1 cellular context compared by ENCODE assay signal in genomic region chr2:120934891-120935338, GRCh38.
TF ChIP-seq lines count a peak whose summit lies in the region.

No MANE protein-coding gene starts in this region.

TF ChIP-seq in K562, 482 proteins besides CTCF, POLR2A, EP300 and RAD21 (continued from another document):
- TF ChIP-seq MYBL2 (IDR thresholded peaks at IDR 0.05; ENCODE audit: low read depth) = no peak
- TF ChIP-seq MYBL2 (CRISPR knock-in tag; IDR thresholded peaks at IDR 0.05; ENCODE audit: borderline replicate concordance) = no peak
- no peak for TF ChIP-seq ZFPM2 (CRISPR knock-in tag; IDR thresholded peaks at IDR 0.05)
- no peak for TF ChIP-seq ZNF354B (CRISPR knock-in tag; IDR thresholded peaks at IDR 0.05)
- TF ChIP-seq ZNF143 (CRISPR knock-in tag; IDR thresholded peaks at IDR 0.05) = no peak
- TF ChIP-seq SMARCA4 (IDR thresholded peaks at IDR 0.05) = no peak
- no peak for TF ChIP-seq ZBTB5 (IDR thresholded peaks at IDR 0.05)
- TF ChIP-seq RBBP5 (IDR thresholded peaks at IDR 0.05; ENCODE audit: borderline replicate concordance, insufficient read depth, low read length, poor library complexity, severe bottlenecking) = no peak
- peak; percentile 47; the same call in 1 of the 2 replicates for TF ChIP-seq ATF3 (IDR thresholded peaks at IDR 0.05)
- TF ChIP-seq ATF3 (CRISPR knock-in tag; conservative IDR thresholded peaks at IDR 0.05) = no peak
- TF ChIP-seq WHSC1 (IDR thresholded peaks at IDR 0.05; ENCODE audit: low read length) = no peak
- no peak for TF ChIP-seq SIN3B (IDR thresholded peaks at IDR 0.05; ENCODE audit: low read depth)
- no peak for TF ChIP-seq ZNF146 (CRISPR knock-in tag; IDR thresholded peaks at IDR 0.05; ENCODE audit: unreplicated experiment)
- no peak for TF ChIP-seq TEAD1 (CRISPR knock-in tag; IDR thresholded peaks at IDR 0.05)
- TF ChIP-seq ZNF12 (CRISPR knock-in tag; IDR thresholded peaks at IDR 0.05) = no peak
- TF ChIP-seq FOSL1 (tag; conservative IDR thresholded peaks at IDR 0.05) = peak; percentile 89
- TF ChIP-seq BCOR (IDR thresholded peaks at IDR 0.05) = no peak
- no peak for TF ChIP-seq RBM22 (IDR thresholded peaks at IDR 0.05; ENCODE audit: low read depth, low read length, poor library complexity, severe bottlenecking)
- no peak for TF ChIP-seq ZNF696 (CRISPR knock-in tag; conservative IDR thresholded peaks at IDR 0.05)
- no peak for TF ChIP-seq ZBTB12 (CRISPR knock-in tag; IDR thresholded peaks at IDR 0.05)
- no peak for TF ChIP-seq PTRF (tag; IDR thresholded peaks at IDR 0.05)
- TF ChIP-seq PML (IDR thresholded peaks at IDR 0.05; ENCODE audit: low read length) = no peak
